In the genomic region with DNA sequence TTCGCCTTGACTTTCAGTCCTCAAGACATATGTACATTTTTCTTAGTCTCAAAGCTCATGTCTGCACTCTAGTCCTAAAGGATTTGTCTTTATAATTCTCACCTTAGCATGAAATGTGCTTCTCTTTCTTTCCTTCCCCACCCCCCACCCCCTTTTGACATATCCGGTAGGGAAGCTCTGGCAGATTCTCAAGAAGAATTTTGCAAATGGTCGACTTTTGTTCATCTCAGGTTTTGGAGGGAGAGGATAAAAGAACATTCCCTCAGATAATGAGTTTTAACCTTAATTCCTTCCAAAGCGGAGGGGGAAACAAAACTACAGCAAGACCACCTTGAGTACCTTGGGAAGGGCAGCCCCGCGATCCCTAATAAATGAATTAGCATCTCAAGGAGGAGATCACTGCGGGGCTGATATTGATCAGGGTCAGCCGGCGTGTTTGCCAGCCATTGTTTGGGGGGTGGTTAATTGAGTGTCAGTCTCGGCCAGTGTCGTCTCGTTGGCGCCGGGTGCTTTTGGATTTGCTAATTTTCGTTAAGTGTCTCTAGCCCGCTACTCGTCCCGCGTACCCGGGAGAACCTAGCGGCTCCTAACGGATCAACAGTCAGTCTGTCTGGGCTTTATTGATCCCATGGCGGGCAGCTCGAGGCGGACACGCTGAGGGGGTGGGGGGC, we compare ENCODE assay signal across 8 cellular contexts. TPM values are rescaled to one million over a fixed set of nuclear protein-coding genes. Genes with fewer than 3 reads are reported as not detected.
A peak's percentile ranks its signal among the peaks of the same experiment; 100 is the strongest.
DNase-seq lines count a peak whose midpoint lies in the region; ATAC-seq and TF ChIP-seq lines count a peak whose summit lies in the region.

No MANE protein-coding gene starts in this region.

- H3K4me1 ChIP-seq in CD4-positive, CD25-positive, alpha-beta regulatory T cell (ENCODE audit: control insufficient read depth, insufficient read depth, low read length, poor library complexity, severe bottlenecking) = peaks cover 32% of the 10 kb centered on the region

- no peaks in the 10 kb centered on the region for H3K36me3 Mint-ChIP-seq in CD4-positive, CD25-positive, alpha-beta regulatory T cell

- intact Hi-C loops in left cardiac atrium (cut with DNase I) = loop anchor here (5.0 kb wide), 3 partner anchors 131 to 316 kb away; no protein-coding TSS in a partner anchor

- no peak for ATAC-seq in CD4-positive, CD25-positive, alpha-beta regulatory T cell (ENCODE audit: low read depth in 2 of 2)
- ATAC-seq in HG03175 (IDR thresholded peaks at IDR 0.05; ENCODE audit: unreplicated experiment) (peak; percentile 1), left cardiac atrium (peak; percentile 9 to 19), GM19351 (IDR thresholded peaks at IDR 0.05; ENCODE audit: unreplicated experiment) (no peak)

- H3K27ac Mint-ChIP-seq in CD4-positive, CD25-positive, alpha-beta regulatory T cell = no peak overlapping the region

- DNase-seq in CD4-positive, CD25-positive, alpha-beta regulatory T cell = no peak
- peak; percentile 2 for DNase-seq in activated T-helper 9 cell treated with anti-CD3 and anti-CD28 coated beads, Interleukin-2, amount 50 U/mL, for 16 hours (ENCODE audit: low read depth)
- no peak for DNase-seq in left cardiac atrium
- no peak for DNase-seq in retinal pigment epithelial cell (ENCODE audit: low read depth)
- no peak for DNase-seq in GM13976 (ENCODE audit: low spot score)
- no peak for DNase-seq in NCI-H2107 treated with DMSO at 0.1 percent for 48 hours (lab: John Stamatoyannopoulos, UW; ENCODE audit: unreplicated experiment)

- no peak overlapping the region for H3K27ac ChIP-seq in CD4-positive, CD25-positive, alpha-beta regulatory T cell (ENCODE audit: insufficient read depth, low read length, poor library complexity, severe bottlenecking)

- peaks cover 0 to 4% (median 0%) of the 10 kb centered on the region in 7 donors for H3K9me3 Mint-ChIP-seq in CD4-positive, CD25-positive, alpha-beta regulatory T cell

- peaks cover 74% of the 10 kb centered on the region for H3K27me3 Mint-ChIP-seq in CD4-positive, CD25-positive, alpha-beta regulatory T cell

- TF ChIP-seq CTCF in retinal pigment epithelial cell (conservative IDR thresholded peaks at IDR 0.05; ENCODE audit: low read depth, low read length) = no peak
- TF ChIP-seq CTCF in GM13976 (IDR thresholded peaks at IDR 0.05; ENCODE audit: borderline replicate concordance, control extremely low read depth, extremely low read depth, insufficient read depth, missing control alignments) = no peak

- peak overlapping the region; percentile 75 to 83 (median 79) for H3K4me3 Mint-ChIP-seq in CD4-positive, CD25-positive, alpha-beta regulatory T cell

- peaks cover 54% of the 10 kb centered on the region for H3K27me3 ChIP-seq in CD4-positive, CD25-positive, alpha-beta regulatory T cell (ENCODE audit: control insufficient read depth, insufficient read depth, low read length)

- no peaks in the 10 kb centered on the region for H3K36me3 ChIP-seq in CD4-positive, CD25-positive, alpha-beta regulatory T cell (ENCODE audit: control insufficient read depth, insufficient read depth, low read length)

- no peaks in the 10 kb centered on the region for H3K9me3 ChIP-seq in CD4-positive, CD25-positive, alpha-beta regulatory T cell (ENCODE audit: control insufficient read depth in 2 of 2, low read length in 2 of 2)

- in situ Hi-C loops in GM13976 (cut with MboI; ENCODE audit: low sequenced_read_pairs, unreplicated experiment) = no loop called here

- peaks cover 11 to 30% (median 22%) of the 10 kb centered on the region in 4 donors for H3K4me1 Mint-ChIP-seq in CD4-positive, CD25-positive, alpha-beta regulatory T cell

- H3K4me3 ChIP-seq in CD4-positive, CD25-positive, alpha-beta regulatory T cell (ENCODE audit: low read depth, low read length) = peak overlapping the region; percentile 0
- H3K4me3 ChIP-seq in retinal pigment epithelial cell (ENCODE audit: low read length) = peak overlapping the region; percentile 69

RNA-seq across cellular contexts. Expression of a gene that starts 0.9 kb away (rescaled TPM):
- 1.2 TPM for total RNA-seq in CD4-positive, CD25-positive, alpha-beta regulatory T cell
- polyA plus RNA-seq in CD4-positive, CD25-positive, alpha-beta regulatory T cell = under 1 TPM in 1 of 4 donors, not detected in 3; 0.20 TPM
- total RNA-seq in left cardiac atrium = 10 to 100 TPM; 23.7 to 54.8 TPM

Comparison
In these comparisons a context has a peak if more than half of its experiments do, and no peak if none do; other contexts are left out.
1. ATAC-seq: peak in HG03175 (single experiment) and left cardiac atrium (2 of 2); none in CD4-positive, CD25-positive, alpha-beta regulatory T cell (0 of 2) and GM19351 (single experiment).
2. RNA of a gene that starts 0.9 kb away (total RNA-seq): 23.7 to 54.8 TPM in left cardiac atrium; 1.2 TPM in CD4-positive, CD25-positive, alpha-beta regulatory T cell (single experiment); every median in the first group is over 10 times any median in the second.